ENCODE assay signal across 1 cellular context in genomic region chr17:51860934-51861561, GRCh38.
TF ChIP-seq lines count a peak whose summit lies in the region.

No MANE protein-coding gene starts in this region.

TF ChIP-seq in SK-N-SH, 30 proteins besides CTCF, POLR2A, EP300 and RAD21 (continued from another document):
- TF ChIP-seq REST (IDR thresholded peaks at IDR 0.05; ENCODE audit: low read depth, low read length) (no peak), SMC3 (IDR thresholded peaks at IDR 0.05; ENCODE audit: low read depth, low read length) (peak; percentile 80), USF1 (IDR thresholded peaks at IDR 0.05; ENCODE audit: borderline replicate concordance, low read depth) (no peak), FOXJ3 (CRISPR knock-in tag; IDR thresholded peaks at IDR 0.05) (no peak), YY1 (IDR thresholded peaks at IDR 0.05; ENCODE audit: low read depth) (no peak), MEF2A (IDR thresholded peaks at IDR 0.05; ENCODE audit: borderline replicate concordance, low read depth) (no peak), NRF1 (IDR thresholded peaks at IDR 0.05; ENCODE audit: low read depth, low read length) (no peak), MXI1 (IDR thresholded peaks at IDR 0.05; ENCODE audit: low read depth, low read length) (no peak)
- TF ChIP-seq, protein P1, sequence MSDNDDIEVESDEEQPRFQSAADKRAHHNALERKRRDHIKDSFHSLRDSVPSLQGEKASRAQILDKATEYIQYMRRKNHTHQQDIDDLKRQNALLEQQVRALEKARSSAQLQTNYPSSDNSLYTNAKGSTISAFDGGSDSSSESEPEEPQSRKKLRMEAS (IDR thresholded peaks at IDR 0.05; ENCODE audit: low read depth) = no peak
- TF ChIP-seq, protein P2, sequence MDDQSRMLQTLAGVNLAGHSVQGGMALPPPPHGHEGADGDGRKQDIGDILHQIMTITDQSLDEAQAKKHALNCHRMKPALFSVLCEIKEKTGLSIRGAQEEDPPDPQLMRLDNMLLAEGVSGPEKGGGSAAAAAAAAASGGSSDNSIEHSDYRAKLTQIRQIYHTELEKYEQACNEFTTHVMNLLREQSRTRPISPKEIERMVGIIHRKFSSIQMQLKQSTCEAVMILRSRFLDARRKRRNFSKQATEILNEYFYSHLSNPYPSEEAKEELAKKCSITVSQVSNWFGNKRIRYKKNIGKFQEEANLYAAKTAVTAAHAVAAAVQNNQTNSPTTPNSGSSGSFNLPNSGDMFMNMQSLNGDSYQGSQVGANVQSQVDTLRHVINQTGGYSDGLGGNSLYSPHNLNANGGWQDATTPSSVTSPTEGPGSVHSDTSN (IDR thresholded peaks at IDR 0.05) = no peak
